ENCODE assay signal across 2 cellular contexts in genomic region chr6:43211960-43212359, GRCh38.
TF ChIP-seq lines count a peak whose summit lies in the region.

No MANE protein-coding gene starts in this region.

TF ChIP-seq in H1, 55 proteins besides CTCF, POLR2A, EP300 and RAD21:
- TF ChIP-seq CEBPB (IDR thresholded peaks at IDR 0.05; ENCODE audit: low read depth, low read length) (no peak), SRF (IDR thresholded peaks at IDR 0.05; ENCODE audit: low read depth, low read length) (no peak), EGR1 (IDR thresholded peaks at IDR 0.05; ENCODE audit: borderline replicate concordance, low read depth, low read length) (no peak), SP2 (IDR thresholded peaks at IDR 0.05; ENCODE audit: low read length) (no peak), EZH2 (IDR thresholded peaks at IDR 0.05; ENCODE audit: low read depth, low read length, severe bottlenecking) (no peak)
TF ChIP-seq in H1: peak in this region for 0.

TF ChIP-seq in neural cell, 6 proteins besides CTCF, POLR2A, EP300 and RAD21:
- TF ChIP-seq TAF1 (IDR thresholded peaks at IDR 0.05; ENCODE audit: low read depth) (no peak), POLR2AphosphoS5 (IDR thresholded peaks at IDR 0.05) (no peak), SMC3 (conservative IDR thresholded peaks at IDR 0.05; ENCODE audit: poor library complexity) (no peak), REST (IDR thresholded peaks at IDR 0.05; ENCODE audit: borderline replicate concordance) (no peak), EZH2 (IDR thresholded peaks at IDR 0.05; ENCODE audit: borderline replicate concordance, insufficient read depth, low read length, poor library complexity, severe bottlenecking) (no peak), MXI1 (conservative IDR thresholded peaks at IDR 0.05; ENCODE audit: poor library complexity, severe bottlenecking) (no peak)
